ENCODE assay signal across 1 cellular context in genomic region chr11:655036-655726, GRCh38.
TF ChIP-seq lines count a peak whose summit lies in the region.

No MANE protein-coding gene starts in this region.

TF ChIP-seq in HepG2, 621 proteins besides CTCF, POLR2A, EP300 and RAD21 (continued from another document and continues in another):
- TF ChIP-seq, protein P1, sequence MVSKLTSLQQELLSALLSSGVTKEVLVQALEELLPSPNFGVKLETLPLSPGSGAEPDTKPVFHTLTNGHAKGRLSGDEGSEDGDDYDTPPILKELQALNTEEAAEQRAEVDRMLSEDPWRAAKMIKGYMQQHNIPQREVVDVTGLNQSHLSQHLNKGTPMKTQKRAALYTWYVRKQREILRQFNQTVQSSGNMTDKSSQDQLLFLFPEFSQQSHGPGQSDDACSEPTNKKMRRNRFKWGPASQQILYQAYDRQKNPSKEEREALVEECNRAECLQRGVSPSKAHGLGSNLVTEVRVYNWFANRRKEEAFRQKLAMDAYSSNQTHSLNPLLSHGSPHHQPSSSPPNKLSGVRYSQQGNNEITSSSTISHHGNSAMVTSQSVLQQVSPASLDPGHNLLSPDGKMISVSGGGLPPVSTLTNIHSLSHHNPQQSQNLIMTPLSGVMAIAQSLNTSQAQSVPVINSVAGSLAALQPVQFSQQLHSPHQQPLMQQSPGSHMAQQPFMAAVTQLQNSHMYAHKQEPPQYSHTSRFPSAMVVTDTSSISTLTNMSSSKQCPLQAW (CRISPR knock-in tag; IDR thresholded peaks at IDR 0.05) = peak; percentile 85
- no peak for TF ChIP-seq ZNF747 (CRISPR knock-in tag; IDR thresholded peaks at IDR 0.05; ENCODE audit: borderline replicate concordance)
- no peak for TF ChIP-seq HOXA9 (CRISPR knock-in tag; IDR thresholded peaks at IDR 0.05; ENCODE audit: borderline replicate concordance)
- TF ChIP-seq, protein P2, sequence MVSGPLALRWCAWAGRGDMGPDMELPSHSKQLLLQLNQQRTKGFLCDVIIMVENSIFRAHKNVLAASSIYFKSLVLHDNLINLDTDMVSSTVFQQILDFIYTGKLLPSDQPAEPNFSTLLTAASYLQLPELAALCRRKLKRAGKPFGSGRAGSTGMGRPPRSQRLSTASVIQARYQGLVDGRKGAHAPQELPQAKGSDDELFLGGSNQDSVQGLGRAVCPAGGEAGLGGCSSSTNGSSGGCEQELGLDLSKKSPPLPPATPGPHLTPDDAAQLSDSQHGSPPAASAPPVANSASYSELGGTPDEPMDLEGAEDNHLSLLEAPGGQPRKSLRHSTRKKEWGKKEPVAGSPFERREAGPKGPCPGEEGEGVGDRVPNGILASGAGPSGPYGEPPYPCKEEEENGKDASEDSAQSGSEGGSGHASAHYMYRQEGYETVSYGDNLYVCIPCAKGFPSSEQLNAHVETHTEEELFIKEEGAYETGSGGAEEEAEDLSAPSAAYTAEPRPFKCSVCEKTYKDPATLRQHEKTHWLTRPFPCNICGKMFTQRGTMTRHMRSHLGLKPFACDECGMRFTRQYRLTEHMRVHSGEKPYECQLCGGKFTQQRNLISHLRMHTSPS (CRISPR knock-in tag; IDR thresholded peaks at IDR 0.05; ENCODE audit: low read depth) = peak; percentile 48
- TF ChIP-seq, protein P3, sequence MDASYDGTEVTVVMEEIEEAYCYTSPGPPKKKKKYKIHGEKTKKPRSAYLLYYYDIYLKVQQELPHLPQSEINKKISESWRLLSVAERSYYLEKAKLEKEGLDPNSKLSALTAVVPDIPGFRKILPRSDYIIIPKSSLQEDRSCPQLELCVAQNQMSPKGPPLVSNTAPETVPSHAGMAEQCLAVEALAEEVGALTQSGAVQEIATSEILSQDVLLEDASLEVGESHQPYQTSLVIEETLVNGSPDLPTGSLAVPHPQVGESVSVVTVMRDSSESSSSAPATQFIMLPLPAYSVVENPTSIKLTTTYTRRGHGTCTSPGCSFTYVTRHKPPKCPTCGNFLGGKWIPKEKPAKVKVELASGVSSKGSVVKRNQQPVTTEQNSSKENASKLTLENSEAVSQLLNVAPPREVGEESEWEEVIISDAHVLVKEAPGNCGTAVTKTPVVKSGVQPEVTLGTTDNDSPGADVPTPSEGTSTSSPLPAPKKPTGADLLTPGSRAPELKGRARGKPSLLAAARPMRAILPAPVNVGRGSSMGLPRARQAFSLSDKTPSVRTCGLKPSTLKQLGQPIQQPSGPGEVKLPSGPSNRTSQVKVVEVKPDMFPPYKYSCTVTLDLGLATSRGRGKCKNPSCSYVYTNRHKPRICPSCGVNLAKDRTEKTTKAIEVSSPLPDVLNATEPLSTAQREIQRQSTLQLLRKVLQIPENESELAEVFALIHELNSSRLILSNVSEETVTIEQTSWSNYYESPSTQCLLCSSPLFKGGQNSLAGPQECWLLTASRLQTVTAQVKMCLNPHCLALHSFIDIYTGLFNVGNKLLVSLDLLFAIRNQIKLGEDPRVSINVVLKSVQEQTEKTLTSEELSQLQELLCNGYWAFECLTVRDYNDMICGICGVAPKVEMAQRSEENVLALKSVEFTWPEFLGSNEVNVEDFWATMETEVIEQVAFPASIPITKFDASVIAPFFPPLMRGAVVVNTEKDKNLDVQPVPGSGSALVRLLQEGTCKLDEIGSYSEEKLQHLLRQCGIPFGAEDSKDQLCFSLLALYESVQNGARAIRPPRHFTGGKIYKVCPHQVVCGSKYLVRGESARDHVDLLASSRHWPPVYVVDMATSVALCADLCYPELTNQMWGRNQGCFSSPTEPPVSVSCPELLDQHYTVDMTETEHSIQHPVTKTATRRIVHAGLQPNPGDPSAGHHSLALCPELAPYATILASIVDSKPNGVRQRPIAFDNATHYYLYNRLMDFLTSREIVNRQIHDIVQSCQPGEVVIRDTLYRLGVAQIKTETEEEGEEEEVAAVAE (CRISPR knock-in tag; IDR thresholded peaks at IDR 0.05; ENCODE audit: borderline replicate concordance) = no peak
- TF ChIP-seq NFE2L2 (IDR thresholded peaks at IDR 0.05; ENCODE audit: low read length) = no peak
- TF ChIP-seq ZNF781 (CRISPR knock-in tag; IDR thresholded peaks at IDR 0.05; ENCODE audit: borderline replicate concordance, not compliant biosample characterization) = no peak
- no peak for TF ChIP-seq SRY (CRISPR knock-in tag; IDR thresholded peaks at IDR 0.05)
- no peak for TF ChIP-seq ZNF232 (CRISPR knock-in tag; IDR thresholded peaks at IDR 0.05; ENCODE audit: borderline replicate concordance)
- TF ChIP-seq, protein P4, sequence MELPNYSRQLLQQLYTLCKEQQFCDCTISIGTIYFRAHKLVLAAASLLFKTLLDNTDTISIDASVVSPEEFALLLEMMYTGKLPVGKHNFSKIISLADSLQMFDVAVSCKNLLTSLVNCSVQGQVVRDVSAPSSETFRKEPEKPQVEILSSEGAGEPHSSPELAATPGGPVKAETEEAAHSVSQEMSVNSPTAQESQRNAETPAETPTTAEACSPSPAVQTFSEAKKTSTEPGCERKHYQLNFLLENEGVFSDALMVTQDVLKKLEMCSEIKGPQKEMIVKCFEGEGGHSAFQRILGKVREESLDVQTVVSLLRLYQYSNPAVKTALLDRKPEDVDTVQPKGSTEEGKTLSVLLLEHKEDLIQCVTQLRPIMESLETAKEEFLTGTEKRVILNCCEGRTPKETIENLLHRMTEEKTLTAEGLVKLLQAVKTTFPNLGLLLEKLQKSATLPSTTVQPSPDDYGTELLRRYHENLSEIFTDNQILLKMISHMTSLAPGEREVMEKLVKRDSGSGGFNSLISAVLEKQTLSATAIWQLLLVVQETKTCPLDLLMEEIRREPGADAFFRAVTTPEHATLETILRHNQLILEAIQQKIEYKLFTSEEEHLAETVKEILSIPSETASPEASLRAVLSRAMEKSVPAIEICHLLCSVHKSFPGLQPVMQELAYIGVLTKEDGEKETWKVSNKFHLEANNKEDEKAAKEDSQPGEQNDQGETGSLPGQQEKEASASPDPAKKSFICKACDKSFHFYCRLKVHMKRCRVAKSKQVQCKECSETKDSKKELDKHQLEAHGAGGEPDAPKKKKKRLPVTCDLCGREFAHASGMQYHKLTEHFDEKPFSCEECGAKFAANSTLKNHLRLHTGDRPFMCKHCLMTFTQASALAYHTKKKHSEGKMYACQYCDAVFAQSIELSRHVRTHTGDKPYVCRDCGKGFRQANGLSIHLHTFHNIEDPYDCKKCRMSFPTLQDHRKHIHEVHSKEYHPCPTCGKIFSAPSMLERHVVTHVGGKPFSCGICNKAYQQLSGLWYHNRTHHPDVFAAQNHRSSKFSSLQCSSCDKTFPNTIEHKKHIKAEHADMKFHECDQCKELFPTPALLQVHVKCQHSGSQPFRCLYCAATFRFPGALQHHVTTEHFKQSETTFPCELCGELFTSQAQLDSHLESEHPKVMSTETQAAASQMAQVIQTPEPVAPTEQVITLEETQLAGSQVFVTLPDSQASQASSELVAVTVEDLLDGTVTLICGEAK (IDR thresholded peaks at IDR 0.05) = no peak
- TF ChIP-seq, protein P4 (CRISPR knock-in tag; IDR thresholded peaks at IDR 0.05) = no peak
- TF ChIP-seq ZNF720 (CRISPR knock-in tag; IDR thresholded peaks at IDR 0.05) = no peak
- peak; percentile 51; the same call in 1 of the 2 replicates for TF ChIP-seq PRDM10 (CRISPR knock-in tag; IDR thresholded peaks at IDR 0.05; ENCODE audit: low read depth)
- TF ChIP-seq JUNB (CRISPR knock-in tag; IDR thresholded peaks at IDR 0.05; ENCODE audit: borderline replicate concordance) = no peak
- no peak for TF ChIP-seq FOXM1 (CRISPR knock-in tag; IDR thresholded peaks at IDR 0.05)
- TF ChIP-seq ZNF558 (CRISPR knock-in tag; IDR thresholded peaks at IDR 0.05; ENCODE audit: borderline replicate concordance) = no peak
- TF ChIP-seq NR2C2 (CRISPR knock-in tag; IDR thresholded peaks at IDR 0.05; ENCODE audit: borderline replicate concordance) = no peak
- TF ChIP-seq, protein P5, sequence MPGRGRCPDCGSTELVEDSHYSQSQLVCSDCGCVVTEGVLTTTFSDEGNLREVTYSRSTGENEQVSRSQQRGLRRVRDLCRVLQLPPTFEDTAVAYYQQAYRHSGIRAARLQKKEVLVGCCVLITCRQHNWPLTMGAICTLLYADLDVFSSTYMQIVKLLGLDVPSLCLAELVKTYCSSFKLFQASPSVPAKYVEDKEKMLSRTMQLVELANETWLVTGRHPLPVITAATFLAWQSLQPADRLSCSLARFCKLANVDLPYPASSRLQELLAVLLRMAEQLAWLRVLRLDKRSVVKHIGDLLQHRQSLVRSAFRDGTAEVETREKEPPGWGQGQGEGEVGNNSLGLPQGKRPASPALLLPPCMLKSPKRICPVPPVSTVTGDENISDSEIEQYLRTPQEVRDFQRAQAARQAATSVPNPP (CRISPR knock-in tag; IDR thresholded peaks at IDR 0.05) = no peak
- TF ChIP-seq KAT7 (CRISPR knock-in tag; IDR thresholded peaks at IDR 0.05; ENCODE audit: borderline replicate concordance) = no peak
- TF ChIP-seq NCOA2 (CRISPR knock-in tag; IDR thresholded peaks at IDR 0.05) = no peak
- TF ChIP-seq ZNF83 (CRISPR knock-in tag; IDR thresholded peaks at IDR 0.05; ENCODE audit: borderline replicate concordance) = no peak
- no peak for TF ChIP-seq GLI4 (CRISPR knock-in tag; IDR thresholded peaks at IDR 0.05; ENCODE audit: borderline replicate concordance)
- TF ChIP-seq ZNF121 (CRISPR knock-in tag; IDR thresholded peaks at IDR 0.05) = peak; percentile 81
- TF ChIP-seq TOPORS (CRISPR knock-in tag; IDR thresholded peaks at IDR 0.05) = no peak
- TF ChIP-seq ZBTB3 (CRISPR knock-in tag; IDR thresholded peaks at IDR 0.05; ENCODE audit: borderline replicate concordance, low read depth) = no peak
- no peak for TF ChIP-seq PHF20 (CRISPR knock-in tag; IDR thresholded peaks at IDR 0.05)
- no peak for TF ChIP-seq ARNT2 (CRISPR knock-in tag; IDR thresholded peaks at IDR 0.05; ENCODE audit: low read depth)
- no peak for TF ChIP-seq ZNF451 (CRISPR knock-in tag; IDR thresholded peaks at IDR 0.05)
- TF ChIP-seq ZNF331 (CRISPR knock-in tag; IDR thresholded peaks at IDR 0.05) = 0 out of 2 replicates have a peak, but pooled peaks have one; percentile 12
- peak; percentile 63 for TF ChIP-seq XRCC5 (optimal IDR thresholded peaks at IDR 0.05; ENCODE audit: low read length)
- TF ChIP-seq HOXA5 (CRISPR knock-in tag; IDR thresholded peaks at IDR 0.05) = no peak
- peak; percentile 39; the same call in 1 of the 2 replicates for TF ChIP-seq THAP11 (CRISPR knock-in tag; IDR thresholded peaks at IDR 0.05)
- no peak for TF ChIP-seq ZNF660 (CRISPR knock-in tag; IDR thresholded peaks at IDR 0.05; ENCODE audit: borderline replicate concordance, low read depth)
- peak; percentile 87 for TF ChIP-seq FOXA3 (CRISPR knock-in tag; IDR thresholded peaks at IDR 0.05)
- TF ChIP-seq FOXA1 (IDR thresholded peaks at IDR 0.05) = no peak
- peak; percentile 90 for TF ChIP-seq FOXA1 (CRISPR knock-in tag; IDR thresholded peaks at IDR 0.05)
- no peak for TF ChIP-seq TBX2 (CRISPR knock-in tag; IDR thresholded peaks at IDR 0.05; ENCODE audit: borderline replicate concordance)
- TF ChIP-seq ZNF652 (CRISPR knock-in tag; IDR thresholded peaks at IDR 0.05; ENCODE audit: borderline replicate concordance, low read depth) = no peak
- TF ChIP-seq GATAD2A (CRISPR knock-in tag; IDR thresholded peaks at IDR 0.05) = peak; percentile 74; the same call in 1 of the 2 replicates
- TF ChIP-seq GABPA (IDR thresholded peaks at IDR 0.05; ENCODE audit: low read depth, low read length) = no peak
- no peak for TF ChIP-seq GABPA (CRISPR knock-in tag; IDR thresholded peaks at IDR 0.05; ENCODE audit: low read depth)
